In genomic region chr22:42641801-42642413, GRCh38 we compare ENCODE assay signal across 1 cellular context.
TF ChIP-seq lines count a peak whose summit lies in the region.

No MANE protein-coding gene starts in this region.

TF ChIP-seq in HepG2, 621 proteins besides CTCF, POLR2A, EP300 and RAD21 (continued from another document and continues in another):
- TF ChIP-seq ZNF609 (CRISPR knock-in tag; IDR thresholded peaks at IDR 0.05; ENCODE audit: borderline replicate concordance): peak; percentile 63; the same call in 1 of the 2 replicates
- 0 out of 2 replicates have a peak, but pooled peaks have one; percentile 43 for TF ChIP-seq MTA1 (CRISPR knock-in tag; IDR thresholded peaks at IDR 0.05; ENCODE audit: borderline replicate concordance)
- TF ChIP-seq GATAD1 (CRISPR knock-in tag; IDR thresholded peaks at IDR 0.05): no peak
- peak; percentile 57; the same call in 1 of the 2 replicates for TF ChIP-seq SIX1 (CRISPR knock-in tag; IDR thresholded peaks at IDR 0.05; ENCODE audit: borderline replicate concordance)
- TF ChIP-seq CREB1 (IDR thresholded peaks at IDR 0.05): no peak
- TF ChIP-seq CREB1 (CRISPR knock-in tag; IDR thresholded peaks at IDR 0.05): 0 out of 2 replicates have a peak, but pooled peaks have one; percentile 21
- no peak for TF ChIP-seq GMEB1 (CRISPR knock-in tag; IDR thresholded peaks at IDR 0.05; ENCODE audit: borderline replicate concordance)
- no peak for TF ChIP-seq ZNF501 (CRISPR knock-in tag; IDR thresholded peaks at IDR 0.05)
- peak; percentile 86 for TF ChIP-seq RXRB (CRISPR knock-in tag; IDR thresholded peaks at IDR 0.05; ENCODE audit: borderline replicate concordance)
- TF ChIP-seq NR2F6 (IDR thresholded peaks at IDR 0.05): peak; percentile 94
- peak; percentile 97 for TF ChIP-seq NR2F6 (CRISPR knock-in tag; IDR thresholded peaks at IDR 0.05)
- TF ChIP-seq JUN (CRISPR knock-in tag; IDR thresholded peaks at IDR 0.05): peak; percentile 46; the same call in 1 of the 2 replicates
- TF ChIP-seq RFXAP (CRISPR knock-in tag; IDR thresholded peaks at IDR 0.05; ENCODE audit: borderline replicate concordance): no peak
- TF ChIP-seq ZNF18 (CRISPR knock-in tag; IDR thresholded peaks at IDR 0.05; ENCODE audit: insufficient replicate concordance): peak; percentile 86
- no peak for TF ChIP-seq ZNF569 (CRISPR knock-in tag; IDR thresholded peaks at IDR 0.05; ENCODE audit: borderline replicate concordance)
- TF ChIP-seq ZNF761 (CRISPR knock-in tag; conservative IDR thresholded peaks at IDR 0.05): peak; percentile 66; the same call in 1 of the 2 replicates
- TF ChIP-seq GTF3A (CRISPR knock-in tag; conservative IDR thresholded peaks at IDR 0.05): 0 out of 2 replicates have a peak, but pooled peaks have one; percentile 64
- no peak for TF ChIP-seq SETDB1 (CRISPR knock-in tag; IDR thresholded peaks at IDR 0.05; ENCODE audit: borderline replicate concordance)
- TF ChIP-seq FOXO1 (CRISPR knock-in tag; IDR thresholded peaks at IDR 0.05): peak; percentile 49; the same call in 1 of the 2 replicates
- TF ChIP-seq ZNF678 (CRISPR knock-in tag; IDR thresholded peaks at IDR 0.05): no peak
- TF ChIP-seq ZBTB7B (CRISPR knock-in tag; IDR thresholded peaks at IDR 0.05): 0 out of 2 replicates have a peak, but pooled peaks have one; percentile 29
- TF ChIP-seq THRA (CRISPR knock-in tag; IDR thresholded peaks at IDR 0.05; ENCODE audit: borderline replicate concordance): peak; percentile 11; the same call in 1 of the 2 replicates
- peak; percentile 51; the same call in 1 of the 2 replicates for TF ChIP-seq ZNF629 (CRISPR knock-in tag; conservative IDR thresholded peaks at IDR 0.05)
- TF ChIP-seq MAF1 (CRISPR knock-in tag; IDR thresholded peaks at IDR 0.05; ENCODE audit: borderline replicate concordance): no peak
- peak; percentile 73 for TF ChIP-seq NR2C2 (CRISPR knock-in tag; IDR thresholded peaks at IDR 0.05; ENCODE audit: borderline replicate concordance)
- peak; percentile 54; the same call in 1 of the 2 replicates for TF ChIP-seq ARNTL (CRISPR knock-in tag; IDR thresholded peaks at IDR 0.05)
- TF ChIP-seq DRAP1 (CRISPR knock-in tag; IDR thresholded peaks at IDR 0.05): peak; percentile 12; the same call in 1 of the 2 replicates
- TF ChIP-seq NR2F2 (IDR thresholded peaks at IDR 0.05; ENCODE audit: borderline replicate concordance, low read depth): peak; percentile 79
- peak; percentile 95 for TF ChIP-seq MED1 (CRISPR knock-in tag; IDR thresholded peaks at IDR 0.05)
- peak; percentile 80 for TF ChIP-seq PPARG (CRISPR knock-in tag; conservative IDR thresholded peaks at IDR 0.05)
- TF ChIP-seq SOX5 (CRISPR knock-in tag; IDR thresholded peaks at IDR 0.05; ENCODE audit: borderline replicate concordance): peak; percentile 55; the same call in 1 of the 2 replicates
- no peak for TF ChIP-seq MTA3 (CRISPR knock-in tag; IDR thresholded peaks at IDR 0.05)
- no peak for TF ChIP-seq SOX6 (IDR thresholded peaks at IDR 0.05)
- TF ChIP-seq SOX6 (CRISPR knock-in tag; IDR thresholded peaks at IDR 0.05): peak; percentile 48; the same call in 1 of the 2 replicates
- TF ChIP-seq CSRNP1 (CRISPR knock-in tag; IDR thresholded peaks at IDR 0.05): 0 out of 2 replicates have a peak, but pooled peaks have one; percentile 33
- TF ChIP-seq ZNF607 (CRISPR knock-in tag; IDR thresholded peaks at IDR 0.05; ENCODE audit: borderline replicate concordance): 0 out of 2 replicates have a peak, but pooled peaks have one; percentile 8
- peak; percentile 60; the same call in 1 of the 2 replicates for TF ChIP-seq ZNF614 (CRISPR knock-in tag; IDR thresholded peaks at IDR 0.05; ENCODE audit: borderline replicate concordance)
- TF ChIP-seq SRSF9 (IDR thresholded peaks at IDR 0.05; ENCODE audit: borderline replicate concordance, insufficient read depth, low read depth, low read length, poor library complexity, severe bottlenecking): no peak
- TF ChIP-seq ZBTB43 (CRISPR knock-in tag; conservative IDR thresholded peaks at IDR 0.05): 0 out of 2 replicates have a peak, but pooled peaks have one; percentile 36
- TF ChIP-seq SP5 (CRISPR knock-in tag; IDR thresholded peaks at IDR 0.05; ENCODE audit: borderline replicate concordance, low read depth): peak; percentile 34; the same call in 1 of the 2 replicates
- peak; percentile 48; the same call in 1 of the 2 replicates for TF ChIP-seq ZZZ3 (CRISPR knock-in tag; IDR thresholded peaks at IDR 0.05; ENCODE audit: borderline replicate concordance)
- TF ChIP-seq ERF (CRISPR knock-in tag; IDR thresholded peaks at IDR 0.05): peak; percentile 38; the same call in 1 of the 2 replicates
- TF ChIP-seq SIN3A (IDR thresholded peaks at IDR 0.05; ENCODE audit: borderline replicate concordance, low read depth, low read length): no peak
- 0 out of 2 replicates have a peak, but pooled peaks have one; percentile 24 for TF ChIP-seq ZBTB26 (CRISPR knock-in tag; IDR thresholded peaks at IDR 0.05; ENCODE audit: borderline replicate concordance)
- no peak for TF ChIP-seq ISX (CRISPR knock-in tag; conservative IDR thresholded peaks at IDR 0.05)
